21 cellular contexts compared by ENCODE assay signal in the genomic region with DNA sequence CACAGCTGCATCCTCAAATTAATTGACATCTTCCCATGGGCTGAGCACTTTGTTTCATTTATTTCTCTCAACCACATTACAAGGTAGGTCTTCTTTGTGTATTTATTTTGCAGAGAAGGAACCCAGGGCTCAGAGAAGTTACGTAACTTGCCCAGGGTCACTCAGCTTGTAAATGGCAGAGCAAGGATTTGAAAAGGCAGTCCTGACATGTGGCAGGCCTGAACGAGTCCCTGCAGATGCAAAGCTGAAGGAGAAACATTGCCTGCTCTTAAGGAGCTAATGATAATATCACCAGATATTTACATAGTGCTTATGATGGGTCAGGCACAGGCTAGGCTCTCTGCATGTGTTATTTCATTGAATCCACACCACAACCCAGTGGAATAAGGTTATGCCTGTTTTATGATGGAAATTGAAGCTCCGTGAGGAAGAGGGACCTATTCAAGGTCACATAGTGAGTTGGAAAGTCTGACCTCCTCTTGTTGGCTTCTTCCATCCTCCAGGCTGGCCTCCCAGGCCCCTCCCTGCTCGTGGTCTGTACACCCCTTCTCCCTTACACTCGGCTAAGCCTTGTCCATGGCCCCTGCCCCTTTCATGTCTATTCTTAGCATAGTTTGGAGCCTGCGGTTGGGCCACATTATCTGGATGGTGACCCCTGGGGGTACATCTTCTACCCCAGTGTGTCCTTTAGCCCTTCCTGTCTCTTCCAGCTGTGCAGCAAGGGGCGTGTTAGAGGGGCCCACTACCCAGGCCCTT. TPM values are rescaled to one million over a fixed set of nuclear protein-coding genes. Genes with fewer than 3 reads are reported as not detected.
DNase-seq lines count a peak whose midpoint lies in the region; ATAC-seq, FAIRE-seq and TF ChIP-seq lines count a peak whose summit lies in the region.
"Had no signal": no experiment of that assay in that cellular context is flagged by ENCODE, and none has a peak within 500 bp of the region (broad histone marks: within the 10 kb centered on the region; RNA-seq: fewer than 3 reads in every experiment).

No MANE protein-coding gene starts in this region.

- H3K4me1 ChIP-seq in HepG2 (ENCODE audit: insufficient read depth, low read length) (peaks cover 19% of the 10 kb centered on the region), right lobe of liver (peaks cover 0 to 3% (median 0%) of the 10 kb centered on the region in 4 donors), H1 (replicated peaks in 1 of 4; ENCODE audit: control insufficient read depth in 3 of 4, insufficient read depth in 4 of 4, low read length in 3 of 4) (no peaks in the 10 kb centered on the region; a peak in 1 of 7 replicates)
- H3K4me1 ChIP-seq: A549 had no signal

- no peak overlapping the region for H3K4ac ChIP-seq in H1 (replicated peaks; ENCODE audit: insufficient read length, low read depth, low read length)

- H3K79me2 ChIP-seq in HepG2 (ENCODE audit: insufficient read depth, low read length) (no peaks in the 10 kb centered on the region), H1 (ENCODE audit: control insufficient read depth in 1 of 2, insufficient read depth in 2 of 2, low read length in 2 of 2) (no peaks in the 10 kb centered on the region)

- intact Hi-C loops in HepG2 (cut with micrococcal nuclease; ENCODE audit: unreplicated experiment), result no loop called here
- intact Hi-C loops in right lobe of liver (cut with DNase I), result no loop called here
- intact Hi-C loops in left ventricle myocardium superior (cut with micrococcal nuclease), result no loop called here

- no peak overlapping the region for H2BK15ac ChIP-seq in H1 (ENCODE audit: low read length)

- H3K27me3 ChIP-seq in HepG2 (ENCODE audit: control insufficient read depth in 1 of 2, insufficient read depth in 2 of 2, low read length in 2 of 2) (peaks cover 0 to 18% of the 10 kb centered on the region in 2 experiments; a peak in 2 of 5 replicates), right lobe of liver (no peaks in the 10 kb centered on the region), H1 (replicated peaks in 1 of 4; ENCODE audit: control insufficient read depth in 3 of 4, extremely low read depth in 1 of 4, insufficient read depth in 3 of 4, low read length in 3 of 4) (no peaks in the 10 kb centered on the region)

- H4K20me1 ChIP-seq in HepG2 (ENCODE audit: insufficient read depth, low read length) (no peaks in the 10 kb centered on the region), H1 (replicated peaks in 1 of 2; ENCODE audit: control insufficient read depth in 1 of 2, insufficient read depth in 2 of 2, low read length in 2 of 2) (no peaks in the 10 kb centered on the region)

- no peak overlapping the region for H3K4me3 ChIP-seq in HepG2 (replicated peaks in 1 of 3; ENCODE audit: insufficient read depth in 1 of 3, low read depth in 2 of 3, low read length in 3 of 3)
- H3K4me3 ChIP-seq in right lobe of liver, result no peak overlapping the region
- no peak overlapping the region for H3K4me3 ChIP-seq in H1 (ENCODE audit: extremely low read depth in 1 of 4, insufficient read depth in 2 of 4, low read depth in 3 of 4, low read length in 4 of 4)
- H3K4me3 ChIP-seq: A549, GM12878 had no signal

- H3K18ac ChIP-seq in H1 (ENCODE audit: extremely low read depth, low read length), result no peak overlapping the region

- H3K56ac ChIP-seq in H1 (replicated peaks; ENCODE audit: insufficient read length, low read depth, low read length), result no peak overlapping the region

- H4K8ac ChIP-seq in H1 (ENCODE audit: extremely low read depth, insufficient read depth, low read length), result peak overlapping the region; percentile 18; the same call in 1 of the 2 replicates

- H3K27ac ChIP-seq in HepG2 (ENCODE audit: extremely low read length, insufficient read depth, low read length), result no peak overlapping the region
- H3K27ac ChIP-seq in right lobe of liver, result no peak overlapping the region
- no peak overlapping the region for H3K27ac ChIP-seq in H1 (ENCODE audit: low read depth, low read length)
- H3K27ac ChIP-seq: A549, HL-60, RWPE1 had no signal

- H3K36me3 ChIP-seq in HepG2 (replicated peaks in 1 of 2; ENCODE audit: control insufficient read depth in 1 of 2, insufficient read depth in 2 of 2, low read length in 2 of 2), result no peaks in the 10 kb centered on the region
- H3K36me3 ChIP-seq in right lobe of liver, result no peaks in the 10 kb centered on the region
- no peaks in the 10 kb centered on the region for H3K36me3 ChIP-seq in H1 (ENCODE audit: control insufficient read depth in 2 of 4, insufficient read depth in 4 of 4, low read length in 3 of 4)

- CTCF ChIA-PET in HepG2 (lab: Yijun Ruan, JAX; ENCODE audit: low intra/inter-chr PET ratio, low total read pairs) (no interaction called here), H1 (lab: Charles Lee; ENCODE audit: partially characterized antibody) (interaction anchor here (1.0 to 6.9 kb wide), 6 partner anchors 10 to 95 kb away, joined by 3 to 26 read pairs (median 4); a partner anchor contains a TSS)

- H3K4me2 ChIP-seq in HepG2 (ENCODE audit: low read depth, low read length), result no peak overlapping the region
- no peak overlapping the region for H3K4me2 ChIP-seq in H1 (ENCODE audit: insufficient read depth in 1 of 2, low read depth in 2 of 2, low read length in 2 of 2)
- H3K4me2 ChIP-seq: A549 had no signal

- H3K23me2 ChIP-seq in H1 (ENCODE audit: low read depth, low read length), result no peaks in the 10 kb centered on the region

- no peak overlapping the region for H2BK12ac ChIP-seq in H1 (ENCODE audit: low read depth, low read length)

- in situ Hi-C loops in HepG2 (cut with HindIII; ENCODE audit: extremely low pct_ligation_motif_present, low pct_unique_long_range_greater_than_20kb), result no loop called here

- TF ChIP-seq EP300 in HepG2 (IDR thresholded peaks at IDR 0.05; ENCODE audit: low read depth in 2 of 2, low read length in 2 of 2) (no peak), HepG2 (CRISPR knock-in tag; IDR thresholded peaks at IDR 0.05; ENCODE audit: borderline replicate concordance) (no peak), H1 (IDR thresholded peaks at IDR 0.05; ENCODE audit: borderline replicate concordance in 1 of 2, low read depth in 2 of 2, low read length in 2 of 2) (no peak)

- no TSS peak for BruUV-seq in HepG2 (replicated peaks; lab: Mats Ljungman, UMichigan)

- TF ChIP-seq RAD21 in HepG2 (CRISPR knock-in tag; IDR thresholded peaks at IDR 0.05), result no peak
- TF ChIP-seq RAD21 in H1 (IDR thresholded peaks at IDR 0.05 in 1 of 2, conservative IDR thresholded peaks at IDR 0.05 in 1 of 2; ENCODE audit: low read depth in 2 of 2, low read length in 2 of 2), result no peak

- POLR2A ChIA-PET in HepG2 (lab: Yijun Ruan, JAX), result interaction anchor here (1.1 to 1.8 kb wide), 3 partner anchors 12 to 31 kb away, joined by 3 to 7 read pairs (median 3); a partner anchor contains a TSS
- POLR2A ChIA-PET in H1 (lab: Charles Lee; ENCODE audit: partially characterized antibody), result interaction anchor here (0.6 kb wide), 1 partner anchor 10 kb away, joined by 3 read pairs; no protein-coding TSS in a partner anchor

- no peak overlapping the region for H4K91ac ChIP-seq in H1 (replicated peaks; ENCODE audit: insufficient read length, low read length)

- FAIRE-seq in HepG2 (lab: Jason Lieb, UNC), result peak; percentile 34
- no peak for FAIRE-seq in H1 (lab: Jason Lieb, UNC)
- FAIRE-seq: A549, G401.6, GM12878 had no signal

- no peak overlapping the region for H2BK5ac ChIP-seq in H1 (ENCODE audit: low read depth, low read length)

- 36% methylated on average over 7 of the region's 7 CpGs for WGBS in HepG2 (ENCODE audit: low lambda C conversion rate)
- 80% methylated on average over 5 of the region's 7 CpGs for WGBS in right lobe of liver (ENCODE audit: insufficient coverage, low coverage, low lambda C conversion rate, missing lambda C conversion rate)
- 84% methylated on average over 7 of the region's 7 CpGs; no CpG with 5 or more reads in 1 of the 2 experiments for WGBS in H1 (ENCODE audit: extremely low coverage in 1 of 2, insufficient coverage in 1 of 2, insufficient read length in 1 of 2, insufficient replicate concordance in 2 of 2, low coverage in 1 of 2, low lambda C conversion rate in 2 of 2, missing lambda C conversion rate in 1 of 2), 2 experiments

- no peaks in the 10 kb centered on the region for H3K79me1 ChIP-seq in H1 (ENCODE audit: low read depth, low read length)

- TF ChIP-seq POLR2A in HepG2 (IDR thresholded peaks at IDR 0.05; ENCODE audit: insufficient read depth in 1 of 2, low read depth in 2 of 2, low read length in 2 of 2), result no peak
- TF ChIP-seq POLR2A in right lobe of liver (IDR thresholded peaks at IDR 0.05), result no peak
- no peak for TF ChIP-seq POLR2A in H1 (IDR thresholded peaks at IDR 0.05; ENCODE audit: control extremely low read depth in 1 of 2, low read depth in 2 of 2, low read length in 2 of 2)

- TF ChIP-seq CTCF in HepG2 (CRISPR knock-in tag; IDR thresholded peaks at IDR 0.05), result no peak
- no peak for TF ChIP-seq CTCF in right lobe of liver (IDR thresholded peaks at IDR 0.05)
- no peak for TF ChIP-seq CTCF in H1 (IDR thresholded peaks at IDR 0.05; ENCODE audit: control extremely low read depth in 1 of 3, insufficient read depth in 1 of 3, low read depth in 1 of 3, low read length in 3 of 3)

- no peak overlapping the region for H3K14ac ChIP-seq in H1 (ENCODE audit: insufficient read length)

- H3K9me3 ChIP-seq in HepG2 (ENCODE audit: low read length), result no peaks in the 10 kb centered on the region
- no peaks in the 10 kb centered on the region for H3K9me3 ChIP-seq in right lobe of liver
- no peaks in the 10 kb centered on the region for H3K9me3 ChIP-seq in H1 (ENCODE audit: insufficient read depth in 2 of 2, low read depth in 1 of 2, low read length in 1 of 2)
- H3K9me3 ChIP-seq: A549 had no signal

- no peak overlapping the region for H3K9ac ChIP-seq in HepG2 (ENCODE audit: insufficient read depth, low read depth, low read length)
- H3K9ac ChIP-seq in H1 (replicated peaks in 1 of 4; ENCODE audit: extremely low read depth in 1 of 4, low read depth in 3 of 4, low read length in 3 of 4), result no peak overlapping the region

- H2AFZ ChIP-seq in HepG2 (ENCODE audit: low read length), result no peak overlapping the region
- no peak overlapping the region for H2AFZ ChIP-seq in H1 (ENCODE audit: low read length)

- H4K5ac ChIP-seq in H1 (ENCODE audit: insufficient read length, low read depth, low read length), result no peak overlapping the region

- no peak overlapping the region for H2BK120ac ChIP-seq in H1 (replicated peaks; ENCODE audit: low read depth, low read length)

- ATAC-seq in HepG2 (no peak), right lobe of liver (no peak), left ventricle myocardium superior (peak; percentile 10)
- ATAC-seq: A549, GM12878, PC-3 had no signal

- H2AK5ac ChIP-seq in H1 (ENCODE audit: low read depth, low read length), result no peak overlapping the region

- no peak overlapping the region for H3K23ac ChIP-seq in H1 (ENCODE audit: insufficient read length)

- DNase-seq in HepG2 (ENCODE audit: low spot score) (no peak), right lobe of liver (no peak), H1 (ENCODE audit: low read depth in 1 of 2, low spot score in 2 of 2) (no peak), left ventricle myocardium superior (no peak), cortex of kidney (lab: John Stamatoyannopoulos, UW) (no peak)
- DNase-seq in effector CD8-positive, alpha-beta T cell (lab: John Stamatoyannopoulos, UW), result no peak
- DNase-seq in stimulated activated naive CD4-positive, alpha-beta T cell treated with Interleukin-2 at 50 U/mL for 16 hours (lab: John Stamatoyannopoulos, UW), result no peak
- DNase-seq: C1 segment of cervical spinal cord, DND-41, KBM-7, NCI-H1092, NCI-H146, NCI-H2081, NCI-H510A, NCI-H82, PC-3 had no signal

- H2BK20ac ChIP-seq in H1 (ENCODE audit: low read length), result no peak overlapping the region

RNA-seq across cellular contexts. Expression of a gene that starts 12.5 kb away (rescaled TPM):
- total RNA-seq in HepG2 (2016; rRNA removed; fragmentation: Illumina TruSeq; extraction: Trizol), result 0.18 and 0.20 TPM in 2 replicates
- 0.20 TPM in 1 of 2 replicates, not detected in the other for total RNA-seq in HepG2 (2016; cell fraction: cytosol; rRNA removed; fragmentation: Illumina TruSeq; extraction: Trizol; ENCODE audit: low read depth)
- total RNA-seq in HepG2 (2016; cell fraction: insoluble cytoplasmic fraction; rRNA removed; fragmentation: Illumina TruSeq; extraction: Trizol), result 0.19 TPM in 1 of 2 replicates, not detected in the other
- 0.14 and 0.25 TPM in 2 replicates for total RNA-seq in HepG2 (2016; cell fraction: membrane; rRNA removed; fragmentation: Illumina TruSeq; extraction: Trizol)
- total RNA-seq in HepG2 (2016; cell fraction: nucleus; rRNA removed; fragmentation: Illumina TruSeq; extraction: Trizol), result 0.50 and 0.93 TPM in 2 replicates
- polyA plus RNA-seq in HepG2 (2011; rRNA removed), result 0.05 and 0.17 TPM in 2 replicates
- polyA plus RNA-seq in HepG2 (2011; cell fraction: cytosol; rRNA removed), result 0.03 and 0.04 TPM in 2 replicates
- 0.80 and 0.90 TPM in 2 replicates for polyA plus RNA-seq in HepG2 (2011; cell fraction: nucleus; rRNA removed)
- polyA plus RNA-seq in HepG2 (2012), result 0.51 and 0.55 TPM in 2 replicates
- 0.02 and 0.24 TPM in 2 replicates for polyA plus RNA-seq in HepG2 (2016; cell fraction: cytosol; fragmentation: Illumina TruSeq; extraction: Trizol; ENCODE audit: low read depth)
- 0.23 and 0.37 TPM in 2 replicates for polyA plus RNA-seq in HepG2 (2016; cell fraction: insoluble cytoplasmic fraction; fragmentation: Illumina TruSeq; extraction: Trizol; ENCODE audit: low read depth)
- 0.21 and 0.32 TPM in 2 replicates for polyA plus RNA-seq in HepG2 (2016; cell fraction: membrane; fragmentation: Illumina TruSeq; extraction: Trizol; ENCODE audit: low read depth)
- polyA plus RNA-seq in HepG2 (2016; cell fraction: nucleus; fragmentation: Illumina TruSeq; extraction: Trizol; ENCODE audit: insufficient read depth, low read depth), result 0.96 and 2.1 TPM in 2 replicates
- 0.09 TPM in 1 of 2 replicates, not detected in the other for polyA minus RNA-seq in HepG2 (2011; rRNA and poly(A)+ RNA removed; ENCODE audit: low replicate concordance)
- not detected in 2 replicates for polyA minus RNA-seq in HepG2 (2011; cell fraction: cytosol; rRNA and poly(A)+ RNA removed)
- 0.13 and 0.50 TPM in 2 replicates for polyA minus RNA-seq in HepG2 (2011; cell fraction: nucleus; rRNA and poly(A)+ RNA removed)
- 1 to 10 TPM in 1 of 6 experiments, under 1 TPM in 4, not detected in 1; 0.11 to 1.0 (median 0.39) TPM for total RNA-seq in right lobe of liver
- 0.30 and 0.69 TPM in 2 replicates for total RNA-seq in H1 (2021; fragmentation: NEBNext Ultra II Directional; extraction: Animal tissue kit (Norgen Biotek cat#: 25700))
- polyA plus RNA-seq in H1 (2011; rRNA removed), result 0.15 and 0.25 TPM in 2 replicates
- 0.25 TPM for polyA plus RNA-seq in H1 (2011; cell fraction: cytosol; rRNA removed)
- polyA plus RNA-seq in H1 (2011; cell fraction: nucleus; rRNA removed), result 1.9 TPM
- 0.10 to 1.1 TPM (median 0.71 TPM) in 4 replicates for polyA plus RNA-seq in H1 (2012, experiment 1 of 2)
- 0.03 TPM for polyA plus RNA-seq in H1 (2012, experiment 2 of 2)
- polyA plus RNA-seq in H1 (2013, experiment 1 of 2), result 0.20 TPM
- polyA plus RNA-seq in H1 (2013, experiment 2 of 2), result 0.24 TPM
- 0.10 and 0.32 TPM in 2 replicates for polyA minus RNA-seq in H1 (2011; rRNA and poly(A)+ RNA removed)
- polyA minus RNA-seq in H1 (2011; cell fraction: cytosol; rRNA and poly(A)+ RNA removed), result not detected
- 0.60 TPM for polyA minus RNA-seq in H1 (2011; cell fraction: nucleus; rRNA and poly(A)+ RNA removed)
- 297 TPM for total RNA-seq in left ventricle myocardium superior

RNA-seq across cellular contexts. Expression of a gene that starts 12.6 kb away (rescaled TPM):
- total RNA-seq in HepG2 (2016; rRNA removed; fragmentation: Illumina TruSeq; extraction: Trizol), result 102 and 107 TPM in 2 replicates
- 24.0 and 24.9 TPM in 2 replicates for total RNA-seq in HepG2 (2016; cell fraction: cytosol; rRNA removed; fragmentation: Illumina TruSeq; extraction: Trizol; ENCODE audit: low read depth)
- 101 and 108 TPM in 2 replicates for total RNA-seq in HepG2 (2016; cell fraction: insoluble cytoplasmic fraction; rRNA removed; fragmentation: Illumina TruSeq; extraction: Trizol)
- total RNA-seq in HepG2 (2016; cell fraction: membrane; rRNA removed; fragmentation: Illumina TruSeq; extraction: Trizol), result 34.7 and 36.9 TPM in 2 replicates
- 65.3 and 66.8 TPM in 2 replicates for total RNA-seq in HepG2 (2016; cell fraction: nucleus; rRNA removed; fragmentation: Illumina TruSeq; extraction: Trizol)
- polyA plus RNA-seq in HepG2 (2011; rRNA removed), result 74.1 and 80.1 TPM in 2 replicates
- 61.4 and 72.0 TPM in 2 replicates for polyA plus RNA-seq in HepG2 (2011; cell fraction: cytosol; rRNA removed)
- polyA plus RNA-seq in HepG2 (2011; cell fraction: nucleus; rRNA removed), result 134 and 148 TPM in 2 replicates
- polyA plus RNA-seq in HepG2 (2012), result 34.1 and 41.6 TPM in 2 replicates
- polyA plus RNA-seq in HepG2 (2016; cell fraction: cytosol; fragmentation: Illumina TruSeq; extraction: Trizol; ENCODE audit: low read depth), result 19.2 and 19.4 TPM in 2 replicates
- polyA plus RNA-seq in HepG2 (2016; cell fraction: insoluble cytoplasmic fraction; fragmentation: Illumina TruSeq; extraction: Trizol; ENCODE audit: low read depth), result 102 and 104 TPM in 2 replicates
- polyA plus RNA-seq in HepG2 (2016; cell fraction: membrane; fragmentation: Illumina TruSeq; extraction: Trizol; ENCODE audit: low read depth), result 24.4 and 27.0 TPM in 2 replicates
- 106 and 116 TPM in 2 replicates for polyA plus RNA-seq in HepG2 (2016; cell fraction: nucleus; fragmentation: Illumina TruSeq; extraction: Trizol; ENCODE audit: insufficient read depth, low read depth)
- 86.0 and 125 TPM in 2 replicates for polyA minus RNA-seq in HepG2 (2011; rRNA and poly(A)+ RNA removed; ENCODE audit: low replicate concordance)
- polyA minus RNA-seq in HepG2 (2011; cell fraction: cytosol; rRNA and poly(A)+ RNA removed), result 23.0 and 28.1 TPM in 2 replicates
- polyA minus RNA-seq in HepG2 (2011; cell fraction: nucleus; rRNA and poly(A)+ RNA removed), result 65.4 and 67.3 TPM in 2 replicates
- total RNA-seq in right lobe of liver, result 10 to 100 TPM; 25.9 to 63.6 (median 31.7) TPM
- total RNA-seq in H1 (2021; fragmentation: NEBNext Ultra II Directional; extraction: Animal tissue kit (Norgen Biotek cat#: 25700)), result 29.4 and 34.6 TPM in 2 replicates
- polyA plus RNA-seq in H1 (2011; rRNA removed), result 43.2 and 46.4 TPM in 2 replicates
- polyA plus RNA-seq in H1 (2011; cell fraction: cytosol; rRNA removed), result 57.0 TPM
- polyA plus RNA-seq in H1 (2011; cell fraction: nucleus; rRNA removed), result 110 TPM
- polyA plus RNA-seq in H1 (2012, experiment 1 of 2), result 32.9 to 43.7 TPM (median 40.4 TPM) in 4 replicates
- 41.7 TPM for polyA plus RNA-seq in H1 (2012, experiment 2 of 2)
- 28.0 TPM for polyA plus RNA-seq in H1 (2013, experiment 1 of 2)
- 24.7 TPM for polyA plus RNA-seq in H1 (2013, experiment 2 of 2)
- polyA minus RNA-seq in H1 (2011; rRNA and poly(A)+ RNA removed), result 47.2 and 47.6 TPM in 2 replicates
- 15.7 TPM for polyA minus RNA-seq in H1 (2011; cell fraction: cytosol; rRNA and poly(A)+ RNA removed)
- 35.8 TPM for polyA minus RNA-seq in H1 (2011; cell fraction: nucleus; rRNA and poly(A)+ RNA removed)
- total RNA-seq in left ventricle myocardium superior, result 18.6 TPM

Comparison
In these comparisons a context has a peak if more than half of its experiments do, and no peak if none do; other contexts are left out.
1. RNA of a gene that starts 12.5 kb away (total RNA-seq): 297 TPM in left ventricle myocardium superior (single experiment); 0.11 to 1.0 TPM in right lobe of liver, 0.30 to 0.69 TPM in H1 and 0.14 to 0.93 TPM in HepG2; every median in the first group is over 100 times any median in the second.